ENCODE assay signal across 19 cellular contexts in the genomic region with DNA sequence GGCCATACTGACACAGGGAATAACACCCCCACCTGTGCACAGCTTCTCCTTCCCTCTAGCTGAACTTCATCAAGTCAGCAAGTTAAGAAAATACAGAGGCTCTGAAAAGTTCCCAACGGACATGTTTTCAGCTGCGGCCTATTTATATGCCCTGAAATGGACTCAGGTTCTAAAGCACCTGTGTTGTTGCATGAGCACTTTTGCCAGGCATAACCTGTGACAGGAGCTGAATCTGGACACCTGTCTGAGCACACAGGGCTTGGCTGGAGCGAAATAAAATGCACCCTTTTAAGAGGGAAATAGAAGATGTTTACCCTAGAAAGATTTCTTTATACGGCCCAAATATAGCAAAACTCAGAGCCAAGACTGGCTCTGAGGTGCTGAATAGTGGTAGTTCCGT. TPM values are rescaled to one million over a fixed set of nuclear protein-coding genes. Genes with fewer than 3 reads are reported as not detected.
"Had no signal": no experiment of that assay in that cellular context is flagged by ENCODE, and none has a peak within 500 bp of the region (broad histone marks: within the 10 kb centered on the region; RNA-seq: fewer than 3 reads in every experiment).

No MANE protein-coding gene starts in this region.

- H3K4me1 ChIP-seq: sigmoid colon had no signal

- H3K27me3 Mint-ChIP-seq: stimulated activated naive CD8-positive, alpha-beta T cell treated with anti-CD3 and anti-CD28 coated beads, Interleukin-15, amount 100 ng/mL, for 72 hours had no signal

- DNase-seq: colonic mucosa; dermis blood vessel endothelial cell; effector CD4-positive, alpha-beta T cell; heart left ventricle; hippocampal formation; mucosa of descending colon; naive thymus-derived CD8-positive, alpha-beta T cell; posterior cingulate gyrus; sigmoid colon; stimulated activated CD4-positive, alpha-beta T cell treated with anti-CD3 and anti-CD28 coated beads, Interleukin-2, amount 100 ng/mL, for 24 hours; stimulated activated CD4-positive, alpha-beta T cell treated with anti-CD3 and anti-CD28 coated beads, Interleukin-4, amount 100 ng/mL, for 4 hours; stimulated activated naive B cell treated with anti-CD40 and anti-IgM and Interleukin-4, amounts not matched to agents 10 μg/mL and 1 μg/mL and 100 μg/mL, for 72 hours; stimulated activated naive CD8-positive, alpha-beta T cell treated with anti-CD3 and anti-CD28 coated beads, Interleukin-15, amount 100 ng/mL, for 72 hours; trophoblast cell had no signal

- H3K4me3 ChIP-seq: colonic mucosa, heart left ventricle, mucosa of descending colon, right atrium auricular region, sigmoid colon, skin epidermis had no signal

- H3K9me3 ChIP-seq: colonic mucosa, heart left ventricle, mucosa of descending colon, neutrophil, right atrium auricular region, sigmoid colon had no signal

- H3K27me3 ChIP-seq: colonic mucosa, heart left ventricle, right atrium auricular region, sigmoid colon had no signal

- H3K9me3 Mint-ChIP-seq: naive thymus-derived CD8-positive, alpha-beta T cell; stimulated activated naive B cell treated with anti-CD40 and anti-IgM and Interleukin-4, amounts not matched to agents 10 μg/mL and 1 μg/mL and 100 μg/mL, for 72 hours; stimulated activated naive CD8-positive, alpha-beta T cell treated with anti-CD3 and anti-CD28 coated beads, Interleukin-15, amount 100 ng/mL, for 72 hours had no signal

- H3K27ac Mint-ChIP-seq: naive thymus-derived CD8-positive, alpha-beta T cell; stimulated activated naive B cell treated with anti-CD40 and anti-IgM and Interleukin-4, amounts not matched to agents 10 μg/mL and 1 μg/mL and 100 μg/mL, for 72 hours; stimulated activated naive CD8-positive, alpha-beta T cell treated with anti-CD3 and anti-CD28 coated beads, Interleukin-15, amount 100 ng/mL, for 72 hours had no signal

- H3K36me3 Mint-ChIP-seq: naive thymus-derived CD8-positive, alpha-beta T cell; stimulated activated naive B cell treated with anti-CD40 and anti-IgM and Interleukin-4, amounts not matched to agents 10 μg/mL and 1 μg/mL and 100 μg/mL, for 72 hours had no signal

- ATAC-seq: heart left ventricle; left lobe of liver; mucosa of descending colon; naive thymus-derived CD8-positive, alpha-beta T cell; stimulated activated naive B cell treated with anti-CD40 and anti-IgM and Interleukin-4, amounts not matched to agents 10 μg/mL and 1 μg/mL and 100 μg/mL, for 72 hours; stimulated activated naive CD8-positive, alpha-beta T cell treated with anti-CD3 and anti-CD28 coated beads, Interleukin-15, amount 100 ng/mL, for 72 hours had no signal

- H3K4me3 Mint-ChIP-seq: naive thymus-derived CD8-positive, alpha-beta T cell; stimulated activated naive B cell treated with anti-CD40 and anti-IgM and Interleukin-4, amounts not matched to agents 10 μg/mL and 1 μg/mL and 100 μg/mL, for 72 hours; stimulated activated naive CD8-positive, alpha-beta T cell treated with anti-CD3 and anti-CD28 coated beads, Interleukin-15, amount 100 ng/mL, for 72 hours had no signal

- H3K27ac ChIP-seq: colonic mucosa, heart left ventricle, neutrophil, right atrium auricular region, sigmoid colon, skin epidermis had no signal

- H3K4me1 Mint-ChIP-seq: naive thymus-derived CD8-positive, alpha-beta T cell; stimulated activated naive B cell treated with anti-CD40 and anti-IgM and Interleukin-4, amounts not matched to agents 10 μg/mL and 1 μg/mL and 100 μg/mL, for 72 hours; stimulated activated naive CD8-positive, alpha-beta T cell treated with anti-CD3 and anti-CD28 coated beads, Interleukin-15, amount 100 ng/mL, for 72 hours had no signal

- H3K36me3 ChIP-seq: colonic mucosa, heart left ventricle, neutrophil, right atrium auricular region, sigmoid colon had no signal

RNA-seq across cellular contexts. Expression of a gene that starts 46.7 kb away (rescaled TPM):
- total RNA-seq: glomerular endothelial cell; naive thymus-derived CD8-positive, alpha-beta T cell had no signal
